ENCODE assay signal across 16 cellular contexts in the genomic region with DNA sequence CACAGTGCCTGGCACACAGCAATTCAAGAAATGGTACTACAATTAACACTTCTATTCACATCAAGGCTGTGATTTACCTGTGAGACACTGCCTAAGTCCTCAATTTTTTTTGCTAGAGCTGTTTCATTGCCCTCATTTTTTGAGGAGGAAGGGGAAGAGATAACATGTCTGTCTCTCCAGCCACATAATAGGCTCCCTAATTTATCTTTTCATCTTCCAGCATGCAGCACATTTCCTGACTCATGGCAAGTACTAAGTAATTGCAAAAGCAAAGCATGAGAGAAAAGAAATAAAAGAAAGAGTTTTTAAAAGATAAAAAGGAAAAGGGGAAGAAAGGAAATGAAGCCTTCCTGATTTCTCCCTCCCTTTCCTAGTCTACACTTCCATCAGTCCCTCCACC. TPM values are rescaled to one million over a fixed set of nuclear protein-coding genes. Genes with fewer than 3 reads are reported as not detected.
DNase-seq lines count a peak whose midpoint lies in the region; ATAC-seq, FAIRE-seq and TF ChIP-seq lines count a peak whose summit lies in the region.
"Had no signal": no experiment of that assay in that cellular context is flagged by ENCODE, and none has a peak within 500 bp of the region (broad histone marks: within the 10 kb centered on the region; RNA-seq: fewer than 3 reads in every experiment).

No MANE protein-coding gene starts in this region.

- no peak overlapping the region for H3K27ac ChIP-seq in CD8-positive, alpha-beta memory T cell (ENCODE audit: low read depth, low read length)
- H3K27ac ChIP-seq in sigmoid colon, result no peak overlapping the region
- H3K27ac ChIP-seq: SJCRH30 had no signal

- peaks cover 4 to 44% (median 15%) of the 10 kb centered on the region in 3 donors for H3K36me3 Mint-ChIP-seq in CD8-positive, alpha-beta memory T cell
- peaks cover 33% of the 10 kb centered on the region for H3K36me3 Mint-ChIP-seq in activated T-helper 17 cell treated with anti-CD3 and anti-CD28 coated beads, Interleukin-2, amount 50 U/mL, for 72 hours (ENCODE audit: low read depth)

- H3K27ac Mint-ChIP-seq in CD8-positive, alpha-beta memory T cell, result peak overlapping the region in 6 of 8 donors; percentile 1 to 86 (median 50)
- peak overlapping the region; percentile 82 for H3K27ac Mint-ChIP-seq in activated T-helper 17 cell treated with anti-CD3 and anti-CD28 coated beads, Interleukin-2, amount 50 U/mL, for 72 hours

- H3K9me3 ChIP-seq in CD8-positive, alpha-beta memory T cell (ENCODE audit: low read length), result no peaks in the 10 kb centered on the region
- no peaks in the 10 kb centered on the region for H3K9me3 ChIP-seq in sigmoid colon
- H3K9me3 ChIP-seq: SJCRH30 had no signal

- no peak for ATAC-seq in activated T-helper 17 cell treated with anti-CD3 and anti-CD28 coated beads, Interleukin-2, amount 50 U/mL, for 72 hours (replicated peaks)
- ATAC-seq in GM21390 (IDR thresholded peaks at IDR 0.05; ENCODE audit: unreplicated experiment), result no peak
- ATAC-seq: PC-3 had no signal

- in situ Hi-C loops in KBM-7 (cut with MboI; ENCODE audit: low pct_unique_long_range_greater_than_20kb, low sequenced_read_pairs), result no loop called here

- H3K4me3 ChIP-seq in CD8-positive, alpha-beta memory T cell (ENCODE audit: low read length), result no peak overlapping the region
- no peak overlapping the region for H3K4me3 ChIP-seq in sigmoid colon
- H3K4me3 ChIP-seq: SJCRH30 had no signal

- H3K4me3 Mint-ChIP-seq in CD8-positive, alpha-beta memory T cell, result no peak overlapping the region
- H3K4me3 Mint-ChIP-seq in activated T-helper 17 cell treated with anti-CD3 and anti-CD28 coated beads, Interleukin-2, amount 50 U/mL, for 72 hours, result no peak overlapping the region

- no peak for TF ChIP-seq POLR2A in sigmoid colon (IDR thresholded peaks at IDR 0.05)

- no peak for DNase-seq in CD8-positive, alpha-beta memory T cell
- peak; percentile 21 for DNase-seq in KBM-7
- peak; percentile 35 for DNase-seq in iris pigment epithelial cell (ENCODE audit: low read depth)
- no peak for DNase-seq in NOMO-1 (lab: John Stamatoyannopoulos, UW; ENCODE audit: unreplicated experiment in 2 of 2)
- no peak for DNase-seq in sigmoid colon
- DNase-seq in RCC 7860 (ENCODE audit: low spot score), result no peak
- DNase-seq: DMS 273 treated with DMSO at 0.1 percent for 48 hours, MM.1S, NCI-H187, NCI-H446, NCI-H69, PC-3, SJCRH30 had no signal

- POLR2A ChIA-PET in CD8-positive, alpha-beta memory T cell (lab: Charles Lee), result no interaction called here

- CTCF ChIA-PET in CD8-positive, alpha-beta memory T cell (lab: Charles Lee), result interaction anchor here (1.0 to 2.3 kb wide), 2 partner anchors 19 to 59 kb away, joined by 3 to 6 read pairs; no protein-coding TSS in a partner anchor

- H3K4me1 ChIP-seq in CD8-positive, alpha-beta memory T cell (ENCODE audit: insufficient read depth, low read length), result peaks cover 6% of the 10 kb centered on the region
- H3K4me1 ChIP-seq in sigmoid colon, result no peaks in the 10 kb centered on the region
- H3K4me1 ChIP-seq: SJCRH30 had no signal

- FAIRE-seq in RCC 7860 (lab: Jason Lieb, UNC), result no peak
- FAIRE-seq: GM12892 had no signal

- H3K36me3 ChIP-seq in CD8-positive, alpha-beta memory T cell (ENCODE audit: insufficient read depth, low read length), result peaks cover 5% of the 10 kb centered on the region
- peaks cover 0 to 8% (median 0%) of the 10 kb centered on the region in 4 donors for H3K36me3 ChIP-seq in sigmoid colon

- no peaks in the 10 kb centered on the region for H3K9me3 Mint-ChIP-seq in CD8-positive, alpha-beta memory T cell
- H3K9me3 Mint-ChIP-seq in activated T-helper 17 cell treated with anti-CD3 and anti-CD28 coated beads, Interleukin-2, amount 50 U/mL, for 72 hours, result no peaks in the 10 kb centered on the region

- peaks cover 48 to 68% (median 49%) of the 10 kb centered on the region in 3 donors for H3K4me1 Mint-ChIP-seq in CD8-positive, alpha-beta memory T cell
- peaks cover 20% of the 10 kb centered on the region for H3K4me1 Mint-ChIP-seq in activated T-helper 17 cell treated with anti-CD3 and anti-CD28 coated beads, Interleukin-2, amount 50 U/mL, for 72 hours

- no peak for TF ChIP-seq EP300 in sigmoid colon (IDR thresholded peaks at IDR 0.05)

- no peaks in the 10 kb centered on the region for H3K27me3 ChIP-seq in CD8-positive, alpha-beta memory T cell (ENCODE audit: insufficient read depth, low read length, poor library complexity, severe bottlenecking)
- no peaks in the 10 kb centered on the region for H3K27me3 ChIP-seq in sigmoid colon
- H3K27me3 ChIP-seq: SJCRH30 had no signal

- intact Hi-C loops in sigmoid colon (cut with DNase I), result no loop called here

- TF ChIP-seq CTCF in sigmoid colon (IDR thresholded peaks at IDR 0.05), result no peak

- no peaks in the 10 kb centered on the region for H3K27me3 Mint-ChIP-seq in CD8-positive, alpha-beta memory T cell
- H3K27me3 Mint-ChIP-seq in activated T-helper 17 cell treated with anti-CD3 and anti-CD28 coated beads, Interleukin-2, amount 50 U/mL, for 72 hours, result no peaks in the 10 kb centered on the region

RNA-seq across cellular contexts. Expression of gene RNF38, which starts 26.9 kb away (rescaled TPM):
- total RNA-seq in CD8-positive, alpha-beta memory T cell, result 10 to 100 TPM; 40.0 to 43.3 TPM
- polyA plus RNA-seq in CD8-positive, alpha-beta memory T cell, result 20.9 TPM
- total RNA-seq in activated T-helper 17 cell treated with anti-CD3 and anti-CD28 coated beads, Interleukin-2, amount 50 U/mL, for 72 hours, result 10 to 100 TPM; 39.1 to 39.3 TPM
- 10 to 100 TPM; 38.5 to 56.3 (median 45.7) TPM for total RNA-seq in sigmoid colon
- 10 to 100 TPM in 2 of 3 donors, 1 to 10 TPM in 1; 9.2 to 12.7 (median 12.6) TPM for polyA plus RNA-seq in sigmoid colon

Comparison
In these comparisons a context has a peak if more than half of its experiments do, and no peak if none do; other contexts are left out.
1. DNase-seq: peak in KBM-7 (single experiment) and iris pigment epithelial cell (single experiment); none in CD8-positive, alpha-beta memory T cell (0 of 5), NOMO-1 (0 of 2), sigmoid colon (single experiment) and RCC 7860 (single experiment).